Comparison of ENCODE assay signal across 26 cellular contexts in the genomic region with DNA sequence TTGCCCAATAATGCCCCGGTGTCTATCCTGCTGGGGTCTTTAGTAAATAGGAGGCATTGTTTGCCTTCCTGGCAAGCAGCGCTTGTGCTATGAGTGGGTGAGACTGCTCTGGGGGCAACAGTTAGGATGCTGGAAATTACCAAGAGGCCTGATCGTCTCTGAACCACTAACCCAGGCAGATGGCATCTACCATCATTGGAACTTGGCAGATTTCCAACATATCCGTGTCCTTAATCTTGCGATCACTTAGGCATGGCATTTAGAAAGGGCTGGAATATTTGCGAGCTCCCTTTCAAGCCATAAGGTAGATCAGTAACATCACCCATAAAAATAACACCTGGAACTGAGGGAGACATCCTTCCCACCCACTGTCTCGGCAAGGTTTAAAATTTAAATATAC.
"Had no signal": no experiment of that assay in that cellular context is flagged by ENCODE, and none has a peak within 500 bp of the region (broad histone marks: within the 10 kb centered on the region; RNA-seq: fewer than 3 reads in every experiment).

No MANE protein-coding gene starts in this region.

- H3K36me3 Mint-ChIP-seq: natural killer cell; stimulated activated effector memory CD8-positive, alpha-beta T cell treated with anti-CD3 and anti-CD28 coated beads, Interleukin-12 subunit alpha, Interleukin-12 subunit beta, amount 100 ng/mL, for 72 hours had no signal

- H3K27me3 ChIP-seq: ascending aorta, colonic mucosa, neutrophil, stomach, vagina had no signal

- H3K4me3 ChIP-seq: ascending aorta, colonic mucosa, lung, smooth muscle cell, stomach, vagina had no signal

- H3K27ac Mint-ChIP-seq: activated T-cell treated with anti-CD3 and anti-CD28 coated beads, Interleukin-2, amount 50 U/mL, for 72 hours; endodermal cell; natural killer cell; stimulated activated effector memory CD8-positive, alpha-beta T cell treated with anti-CD3 and anti-CD28 coated beads, Interleukin-12 subunit alpha, Interleukin-12 subunit beta, amount 100 ng/mL, for 72 hours had no signal

- H3K4me1 ChIP-seq: ascending aorta, colonic mucosa, foreskin keratinocyte, parathyroid adenoma, stomach, vagina had no signal

- H3K4me1 Mint-ChIP-seq: central memory CD8-positive, alpha-beta T cell; natural killer cell; stimulated activated effector memory CD8-positive, alpha-beta T cell treated with anti-CD3 and anti-CD28 coated beads, Interleukin-12 subunit alpha, Interleukin-12 subunit beta, amount 100 ng/mL, for 72 hours had no signal

- DNase-seq: activated CD4-positive, alpha-beta T cell treated with anti-CD3 and anti-CD28 coated beads, Interleukin-2, amount 50 U/mL, for 1 hour; activated CD4-positive, CD25-positive, alpha-beta regulatory T cell treated with anti-CD3 and anti-CD28 coated beads, Interleukin-2, amount 50 U/mL, for 72 hours; activated effector memory CD4-positive, alpha-beta T cell treated with anti-CD3 and anti-CD28 coated beads, Interleukin-2, amount 50 U/mL, for 16 hours; activated naive CD4-positive, alpha-beta T cell treated with anti-CD3 and anti-CD28 coated beads, Interleukin-2, amount 50 U/mL, for 16 hours; activated T-cell treated with anti-CD3 and anti-CD28 coated beads, Interleukin-2, amount 50 U/mL, for 72 hours; colonic mucosa; endodermal cell; foreskin keratinocyte; hippocampal formation; islet precursor cell; left colon; natural killer cell; stimulated activated CD4-positive, alpha-beta T cell treated with anti-CD3 and anti-CD28 coated beads, Interleukin-4, amount 100 ng/mL, for 24 hours; stomach; trophoblast cell had no signal

- H3K36me3 ChIP-seq: ascending aorta, colonic mucosa, neutrophil, stomach, vagina had no signal

- H3K9me3 ChIP-seq: ascending aorta, colonic mucosa, neutrophil, stomach, vagina had no signal

- ATAC-seq: activated T-cell treated with anti-CD3 and anti-CD28 coated beads, Interleukin-2, amount 50 U/mL, for 72 hours; foreskin keratinocyte; left colon; natural killer cell; sciatic nerve; stimulated activated effector memory CD8-positive, alpha-beta T cell treated with anti-CD3 and anti-CD28 coated beads, Interleukin-12 subunit alpha, Interleukin-12 subunit beta, amount 100 ng/mL, for 72 hours had no signal

- H3K27ac ChIP-seq: ascending aorta, colonic mucosa, epithelial cell of prostate, foreskin keratinocyte, neutrophil, parathyroid adenoma, stomach, vagina, VCaP had no signal

- H3K4me3 Mint-ChIP-seq: activated T-cell treated with anti-CD3 and anti-CD28 coated beads, Interleukin-2, amount 50 U/mL, for 72 hours; central memory CD8-positive, alpha-beta T cell; endodermal cell; natural killer cell; stimulated activated effector memory CD8-positive, alpha-beta T cell treated with anti-CD3 and anti-CD28 coated beads, Interleukin-12 subunit alpha, Interleukin-12 subunit beta, amount 100 ng/mL, for 72 hours had no signal

- H3K9me3 Mint-ChIP-seq: activated T-cell treated with anti-CD3 and anti-CD28 coated beads, Interleukin-2, amount 50 U/mL, for 72 hours; central memory CD8-positive, alpha-beta T cell; natural killer cell; stimulated activated effector memory CD8-positive, alpha-beta T cell treated with anti-CD3 and anti-CD28 coated beads, Interleukin-12 subunit alpha, Interleukin-12 subunit beta, amount 100 ng/mL, for 72 hours had no signal
